In genomic region chr12:40117818-40118217, GRCh38 we compare ENCODE assay signal across 13 cellular contexts. TPM values are rescaled to one million over a fixed set of nuclear protein-coding genes. Genes with fewer than 3 reads are reported as not detected.
DNase-seq lines count a peak whose midpoint lies in the region; ATAC-seq and TF ChIP-seq lines count a peak whose summit lies in the region.
"Had no signal": no experiment of that assay in that cellular context is flagged by ENCODE, and none has a peak within 500 bp of the region (broad histone marks: within the 10 kb centered on the region; RNA-seq: fewer than 3 reads in every experiment).

No MANE protein-coding gene starts in this region.

- ATAC-seq in GM18873 (IDR thresholded peaks at IDR 0.05; ENCODE audit: low FRiP score, unreplicated experiment) = peak; percentile 85
- ATAC-seq in GM21825 (IDR thresholded peaks at IDR 0.05; ENCODE audit: unreplicated experiment) = peak; percentile 93
- peak; percentile 87 for ATAC-seq in HG03342 (IDR thresholded peaks at IDR 0.05; ENCODE audit: unreplicated experiment)
- ATAC-seq: heart right ventricle had no signal

- H3K27me3 ChIP-seq in CD8-positive, alpha-beta memory T cell (ENCODE audit: insufficient read depth, low read length, poor library complexity, severe bottlenecking) = no peaks in the 10 kb centered on the region
- H3K27me3 ChIP-seq: heart right ventricle had no signal

- no peaks in the 10 kb centered on the region for H3K4me1 ChIP-seq in CD8-positive, alpha-beta memory T cell (ENCODE audit: insufficient read depth, low read length)
- H3K4me1 ChIP-seq: heart right ventricle had no signal

- H3K27ac Mint-ChIP-seq in CD8-positive, alpha-beta memory T cell = no peak overlapping the region
- H3K27ac Mint-ChIP-seq: activated naive CD8-positive, alpha-beta T cell; dendritic cell treated with granulocyte-macrophage colony-stimulating factor and Interleukin-4, amounts not matched to agents 40 ng/mL and 50 ng/mL, for 4 days had no signal

- CTCF ChIA-PET in GM10248 (lab: Yijun Ruan, JAX) = interaction anchor here (1.1 to 5.0 kb wide), 4 partner anchors 9 to 107 kb away, joined by 4 to 56 read pairs (median 6); partner anchors contain the start of gene SLC2A13
- CTCF ChIA-PET in CD8-positive, alpha-beta memory T cell (lab: Charles Lee) = interaction anchor here (0.9 to 3.8 kb wide), 3 partner anchors 10 to 107 kb away, joined by 3 to 24 read pairs (median 3); partner anchors contain the start of gene SLC2A13

- H3K36me3 Mint-ChIP-seq in CD8-positive, alpha-beta memory T cell = no peaks in the 10 kb centered on the region
- H3K36me3 Mint-ChIP-seq: activated naive CD8-positive, alpha-beta T cell had no signal

- H3K4me1 Mint-ChIP-seq in CD8-positive, alpha-beta memory T cell = peaks cover 0 to 6% (median 6%) of the 10 kb centered on the region in 3 donors

- no peaks in the 10 kb centered on the region for H3K36me3 ChIP-seq in CD8-positive, alpha-beta memory T cell (ENCODE audit: insufficient read depth, low read length)
- H3K36me3 ChIP-seq: heart right ventricle had no signal

- no peak for TF ChIP-seq CTCF in GM10248 (IDR thresholded peaks at IDR 0.05; ENCODE audit: control extremely low read depth, extremely low read depth, low read depth, missing control alignments)

- peaks cover 0 to 2% of the 10 kb centered on the region in 2 donors for H3K27me3 Mint-ChIP-seq in CD8-positive, alpha-beta memory T cell
- H3K27me3 Mint-ChIP-seq: dendritic cell treated with granulocyte-macrophage colony-stimulating factor and Interleukin-4, amounts not matched to agents 40 ng/mL and 50 ng/mL, for 4 days had no signal

- peak; percentile 50 for DNase-seq in GM10248 (ENCODE audit: extremely low spot score)
- no peak for DNase-seq in RPMI8226
- DNase-seq in DMS 273 treated with DMSO at 0.1 percent for 48 hours (lab: John Stamatoyannopoulos, UW) = no peak
- DNase-seq in NCI-H2107 (lab: John Stamatoyannopoulos, UW) = no peak
- DNase-seq in CD8-positive, alpha-beta memory T cell = no peak
- DNase-seq: activated CD4-positive, CD25-positive, alpha-beta regulatory T cell treated with anti-CD3 and anti-CD28 coated beads, Interleukin-2, amount 50 U/mL, for 72 hours; heart right ventricle; NCI-H1105 treated with DMSO at 0.1 percent for 48 hours had no signal

- no peak overlapping the region for H3K27ac ChIP-seq in CD8-positive, alpha-beta memory T cell (ENCODE audit: low read depth, low read length)
- H3K27ac ChIP-seq: heart right ventricle had no signal

- no peaks in the 10 kb centered on the region for H3K9me3 ChIP-seq in CD8-positive, alpha-beta memory T cell (ENCODE audit: low read length)
- H3K9me3 ChIP-seq: heart right ventricle had no signal

- no peak overlapping the region for H3K4me3 ChIP-seq in CD8-positive, alpha-beta memory T cell (ENCODE audit: low read length)
- H3K4me3 ChIP-seq: heart right ventricle had no signal

- peak overlapping the region in 1 of 7 donors; percentile 32 for H3K4me3 Mint-ChIP-seq in CD8-positive, alpha-beta memory T cell
- H3K4me3 Mint-ChIP-seq: activated naive CD8-positive, alpha-beta T cell; dendritic cell treated with granulocyte-macrophage colony-stimulating factor and Interleukin-4, amounts not matched to agents 40 ng/mL and 50 ng/mL, for 4 days had no signal

- POLR2A ChIA-PET in GM10248 (lab: Yijun Ruan, JAX) = no interaction called here
- POLR2A ChIA-PET in CD8-positive, alpha-beta memory T cell (lab: Charles Lee) = no interaction called here

- H3K9me3 Mint-ChIP-seq in CD8-positive, alpha-beta memory T cell = no peaks in the 10 kb centered on the region

RNA-seq across cellular contexts. Expression of gene SLC2A13, which starts 11.9 kb away (rescaled TPM):
- total RNA-seq in CD8-positive, alpha-beta memory T cell = 1 to 10 TPM; 6.3 to 6.5 TPM
- 2.1 TPM for polyA plus RNA-seq in CD8-positive, alpha-beta memory T cell
